In genomic region chr1:2946999-2947650, GRCh38 we compare ENCODE assay signal across 1 cellular context.
TF ChIP-seq lines count a peak whose summit lies in the region.

No MANE protein-coding gene starts in this region.

TF ChIP-seq in HepG2, 621 proteins besides CTCF, POLR2A, EP300 and RAD21 (continued from another document):
- TF ChIP-seq ZSCAN5A (CRISPR knock-in tag; IDR thresholded peaks at IDR 0.05; ENCODE audit: borderline replicate concordance) (no peak), MAFK (conservative IDR thresholded peaks at IDR 0.05 in 1 of 2, IDR thresholded peaks at IDR 0.05 in 1 of 2; ENCODE audit: low read length in 2 of 2) (peak; percentile 84 to 90), ZNF207 (IDR thresholded peaks at IDR 0.05; ENCODE audit: borderline replicate concordance) (no peak), CREB1 (IDR thresholded peaks at IDR 0.05) (no peak), CREB1 (CRISPR knock-in tag; IDR thresholded peaks at IDR 0.05) (no peak), FOXO4 (CRISPR knock-in tag; conservative IDR thresholded peaks at IDR 0.05) (no peak), THRA (CRISPR knock-in tag; IDR thresholded peaks at IDR 0.05; ENCODE audit: borderline replicate concordance) (no peak), MAFF (IDR thresholded peaks at IDR 0.05; ENCODE audit: low read depth, low read length) (peak; percentile 75), ZNF674 (CRISPR knock-in tag; IDR thresholded peaks at IDR 0.05; ENCODE audit: low read depth) (no peak), REL (CRISPR knock-in tag; conservative IDR thresholded peaks at IDR 0.05) (no peak)
